8 cellular contexts compared by ENCODE assay signal in genomic region chr21:46323227-46323709, GRCh38. TPM values are rescaled to one million over a fixed set of nuclear protein-coding genes. Genes with fewer than 3 reads are reported as not detected.
DNase-seq lines count a peak whose midpoint lies in the region; ATAC-seq, FAIRE-seq and TF ChIP-seq lines count a peak whose summit lies in the region.

No MANE protein-coding gene starts in this region.

- H3K27ac Mint-ChIP-seq in astrocyte (ENCODE audit: unreplicated experiment) = peak overlapping the region; percentile 26

- H3K9me3 Mint-ChIP-seq in astrocyte (ENCODE audit: unreplicated experiment) = no peaks in the 10 kb centered on the region

- ATAC-seq in heart left ventricle = no peak
- ATAC-seq in right lobe of liver = no peak
- ATAC-seq in upper lobe of right lung = no peak
- no peak for ATAC-seq in esophagus mucosa

- H3K36me3 ChIP-seq in heart left ventricle (peaks cover 0 to 15% (median 7%) of the 10 kb centered on the region in 9 donors), astrocyte (ENCODE audit: insufficient read depth, low read length) (peaks cover 6% of the 10 kb centered on the region), right lobe of liver (peaks cover 0 to under 1% (median 0%) of the 10 kb centered on the region in 4 donors), upper lobe of right lung (peaks cover 6% of the 10 kb centered on the region)

- intact Hi-C loops in heart left ventricle (cut with DNase I) (loop anchor here in 6 of 10 donors (5.0 to 10.0 kb wide), 8 partner anchors 36 to 678 kb away; partner anchors contain the start of genes MCM3AP (in 4 of the 6), YBEY (in 4 of the 6), LSS (in 1 of the 6) and PCBP3 (in 1 of the 6)), cardiac septum (cut with DNase I) (loop anchor here (10.0 kb wide), 1 partner anchor 348 kb away; no protein-coding TSS in a partner anchor), right lobe of liver (cut with DNase I) (no loop called here), upper lobe of right lung (cut with DNase I) (no loop called here)

- peak overlapping the region; percentile 84 for H2AFZ ChIP-seq in astrocyte (ENCODE audit: low read depth, low read length)

- peaks cover 11% of the 10 kb centered on the region for H3K4me1 Mint-ChIP-seq in astrocyte (ENCODE audit: low read depth, unreplicated experiment)

- DNase-seq in heart left ventricle (peak in 1 of 5 donors; percentile 50), cardiac septum (ENCODE audit: low spot score) (no peak), HK-2 (ENCODE audit: unreplicated experiment) (peak; percentile 17), astrocyte (ENCODE audit: low read depth) (no peak), right lobe of liver (peak in 1 of 3 donors; percentile 54), upper lobe of right lung (no peak), DMS79 (lab: John Stamatoyannopoulos, UW) (no peak)

- H3K4me2 ChIP-seq in astrocyte (ENCODE audit: low read length) = peak overlapping the region; percentile 97

- H3K4me1 ChIP-seq in heart left ventricle (peaks cover 4 to 37% (median 19%) of the 10 kb centered on the region in 12 donors), astrocyte (ENCODE audit: insufficient read depth, low read length) (peaks cover 16% of the 10 kb centered on the region), right lobe of liver (peaks cover 0 to 18% (median 8%) of the 10 kb centered on the region in 4 donors), upper lobe of right lung (peaks cover 21% of the 10 kb centered on the region)

- H3K79me2 ChIP-seq in astrocyte (ENCODE audit: insufficient read depth, low read length) = peaks cover 76% of the 10 kb centered on the region

- peak overlapping the region; percentile 91 for H3K4me3 Mint-ChIP-seq in astrocyte (ENCODE audit: unreplicated experiment)

- 0 to 2% (median 1%) methylated on average over 30 to 34 of the region's 34 CpGs for WGBS in heart left ventricle, 4 donors
- 2% methylated on average over 28 of the region's 34 CpGs for WGBS in right lobe of liver (ENCODE audit: insufficient coverage, low coverage, low lambda C conversion rate, missing lambda C conversion rate)

- H3K4me3 ChIP-seq in heart left ventricle (peak overlapping the region; percentile 77 to 100 (median 96)), astrocyte (ENCODE audit: insufficient read depth, low read depth, low read length) (peak overlapping the region; percentile 82), right lobe of liver (peak overlapping the region; percentile 97 to 100 (median 98)), upper lobe of right lung (peak overlapping the region; percentile 99)

- TF ChIP-seq CTCF in heart left ventricle (IDR thresholded peaks at IDR 0.05) (no peak), astrocyte (IDR thresholded peaks at IDR 0.05; ENCODE audit: insufficient read depth, low read depth, low read length) (no peak), right lobe of liver (IDR thresholded peaks at IDR 0.05) (no peak), upper lobe of right lung (IDR thresholded peaks at IDR 0.05) (no peak)

- peaks cover 4% of the 10 kb centered on the region for H3K36me3 Mint-ChIP-seq in astrocyte (ENCODE audit: low read depth, unreplicated experiment)

- no peak for FAIRE-seq in astrocyte (lab: Jason Lieb, UNC)

- peak overlapping the region; percentile 90 for H3K9ac ChIP-seq in astrocyte (ENCODE audit: low read length)

- TF ChIP-seq POLR2A in heart left ventricle (IDR thresholded peaks at IDR 0.05) (no peak), right lobe of liver (IDR thresholded peaks at IDR 0.05) (no peak)

- H3K9me3 ChIP-seq in heart left ventricle (no peaks in the 10 kb centered on the region), astrocyte (ENCODE audit: insufficient read depth, low read depth, low read length) (no peaks in the 10 kb centered on the region), right lobe of liver (no peaks in the 10 kb centered on the region), upper lobe of right lung (no peaks in the 10 kb centered on the region)

- no peaks in the 10 kb centered on the region for H3K27me3 ChIP-seq in heart left ventricle
- no peaks in the 10 kb centered on the region for H3K27me3 ChIP-seq in astrocyte (ENCODE audit: insufficient read depth, low read length)
- H3K27me3 ChIP-seq in right lobe of liver = no peaks in the 10 kb centered on the region
- no peaks in the 10 kb centered on the region for H3K27me3 ChIP-seq in upper lobe of right lung

- peak overlapping the region in 9 of 12 donors; percentile 27 to 100 (median 98) for H3K27ac ChIP-seq in heart left ventricle
- peak overlapping the region; percentile 88 for H3K27ac ChIP-seq in astrocyte (ENCODE audit: low read depth, low read length)
- H3K27ac ChIP-seq in right lobe of liver = no peak overlapping the region
- peak overlapping the region; percentile 37 for H3K27ac ChIP-seq in upper lobe of right lung

- H3K27me3 Mint-ChIP-seq in astrocyte (ENCODE audit: low read depth, unreplicated experiment) = no peaks in the 10 kb centered on the region

- peaks cover 12% of the 10 kb centered on the region for H4K20me1 ChIP-seq in astrocyte (ENCODE audit: insufficient read depth, low read length)

RNA-seq across cellular contexts. Expression of gene C21orf58, which starts 0.4 kb away (rescaled TPM):
- 1 to 10 TPM in 6 of 9 donors, under 1 TPM in 3; 0.72 to 4.0 (median 1.3) TPM for total RNA-seq in heart left ventricle
- polyA plus RNA-seq in heart left ventricle = 1 to 10 TPM in 1 of 2 donors, under 1 TPM in 1; 0.64 to 1.8 TPM
- total RNA-seq in cardiac septum = 1.4 TPM
- 3.1 and 3.2 TPM in 2 replicates for total RNA-seq in astrocyte
- 1 to 10 TPM in 5 of 6 experiments, under 1 TPM in 1; 1.00 to 2.4 (median 1.4) TPM for total RNA-seq in right lobe of liver
- 2.3 TPM for total RNA-seq in upper lobe of right lung
- total RNA-seq in esophagus mucosa = 4.7 TPM

RNA-seq across cellular contexts. Expression of gene PCNT, which starts 0.7 kb away (rescaled TPM):
- total RNA-seq in heart left ventricle = 10 to 100 TPM; 23.0 to 73.0 (median 36.7) TPM
- 10 to 100 TPM; 17.0 to 40.7 TPM for polyA plus RNA-seq in heart left ventricle
- 21.0 TPM for total RNA-seq in cardiac septum
- total RNA-seq in astrocyte = 19.9 and 23.4 TPM in 2 replicates
- total RNA-seq in right lobe of liver = 10 to 100 TPM in 5 of 6 experiments, 1 to 10 TPM in 1; 9.9 to 18.2 (median 14.1) TPM
- 29.3 TPM for total RNA-seq in upper lobe of right lung
- total RNA-seq in esophagus mucosa = 18.1 TPM

RNA-seq across cellular contexts. Expression of gene YBEY, which starts 37.1 kb away (rescaled TPM):
- total RNA-seq in heart left ventricle (10 to 100 TPM; 11.4 to 28.1 (median 16.0) TPM), cardiac septum (14.1 TPM), astrocyte (13.5 and 16.8 TPM in 2 replicates), right lobe of liver (10 to 100 TPM in 2 of 6 experiments, 1 to 10 TPM in 4; 6.3 to 16.0 (median 7.3) TPM), upper lobe of right lung (14.0 TPM), esophagus mucosa (11.9 TPM)
- polyA plus RNA-seq in heart left ventricle = 10 to 100 TPM; 14.7 to 16.5 TPM

RNA-seq across cellular contexts. Expression of gene MCM3AP, which starts 37.9 kb away (rescaled TPM):
- total RNA-seq in heart left ventricle = 10 to 100 TPM; 47.3 to 69.8 (median 56.8) TPM
- 10 to 100 TPM; 24.5 to 50.9 TPM for polyA plus RNA-seq in heart left ventricle
- total RNA-seq in cardiac septum = 69.9 TPM
- total RNA-seq in astrocyte = 84.2 and 86.7 TPM in 2 replicates
- 10 to 100 TPM; 34.4 to 44.6 (median 40.7) TPM for total RNA-seq in right lobe of liver
- 92.2 TPM for total RNA-seq in upper lobe of right lung
- total RNA-seq in esophagus mucosa = 53.6 TPM

Comparison
In these comparisons a context has a peak if more than half of its experiments do, and no peak if none do; other contexts are left out.
1. H3K27ac ChIP-seq: peak in heart left ventricle (9 of 12), astrocyte (single experiment) and upper lobe of right lung (single experiment); none in right lobe of liver (0 of 3).
2. intact Hi-C loops: an anchor here in heart left ventricle (5.0 to 10.0 kb wide) and cardiac septum (10.0 kb wide); none called in right lobe of liver and upper lobe of right lung.
3. Peak in every context shown above with its lines, with median percentiles within 50 percentile points of each other: H3K4me3 ChIP-seq.